In genomic region chr22:17777005-17777716, GRCh38 we compare ENCODE assay signal across 8 cellular contexts.
DNase-seq lines count a peak whose midpoint lies in the region; ATAC-seq and TF ChIP-seq lines count a peak whose summit lies in the region.

No MANE protein-coding gene starts in this region.

- peaks cover 52% of the 10 kb centered on the region for H3K79me2 ChIP-seq in DND-41 (ENCODE audit: insufficient read depth, low read length)

- H3K27me3 ChIP-seq in DND-41 (ENCODE audit: insufficient read depth, low read length, poor library complexity) = no peaks in the 10 kb centered on the region
- H3K27me3 ChIP-seq in duodenal mucosa (ENCODE audit: control insufficient read depth in 1 of 2, insufficient read depth in 2 of 2, low read length in 2 of 2) = no peaks in the 10 kb centered on the region

- peak overlapping the region; percentile 69 for H3K4me2 ChIP-seq in DND-41 (ENCODE audit: insufficient read depth, low read length)

- peaks cover 87% of the 10 kb centered on the region for H3K4me1 ChIP-seq in DND-41 (ENCODE audit: insufficient read depth, low read length)
- H3K4me1 ChIP-seq in duodenal mucosa (ENCODE audit: control insufficient read depth in 1 of 2, insufficient read depth in 2 of 2, low read length in 2 of 2) = peaks cover 26 to 37% of the 10 kb centered on the region in 2 donors

- H2AFZ ChIP-seq in DND-41 (ENCODE audit: low read depth, low read length) = peak overlapping the region; percentile 84

- peak overlapping the region; percentile 96 for H3K27ac ChIP-seq in DND-41 (ENCODE audit: low read length)
- H3K27ac ChIP-seq in duodenal mucosa (ENCODE audit: low read depth, low read length) = peak overlapping the region; percentile 38
- no peak overlapping the region for H3K27ac ChIP-seq in caudate nucleus (ENCODE audit: low read depth, low read length)

- ATAC-seq in DND-41 (ENCODE audit: insufficient read depth, low read depth) (peak; percentile 37), HG03066 (IDR thresholded peaks at IDR 0.05; ENCODE audit: low read depth, unreplicated experiment) (peak; percentile 30)

- DNase-seq in DND-41 (peak; percentile 82), HEK293T (ENCODE audit: extremely low spot score) (no peak), caudate nucleus (lab: John Stamatoyannopoulos, UW) (no peak), NCI-H2171 treated with DMSO at 0.1 percent for 48 hours (lab: John Stamatoyannopoulos, UW) (no peak)
- DNase-seq in activated CD4-positive, CD25-positive, alpha-beta regulatory T cell (lab: John Stamatoyannopoulos, UW) = peak; percentile 39 to 48 (median 43)
- peak; percentile 64 to 72 for DNase-seq in stimulated activated CD4-positive, alpha-beta T cell treated with anti-CD3 and anti-CD28 coated beads, Interleukin-2, amount 100 ng/mL, for 24 hours

- CTCF ChIA-PET in HEK293T (lab: Yijun Ruan, JAX) = interaction anchor here (1.4 kb wide), 1 partner anchor 8 kb away, joined by 5 read pairs; no protein-coding TSS in a partner anchor

- TF ChIP-seq CTCF in DND-41 (IDR thresholded peaks at IDR 0.05; ENCODE audit: borderline replicate concordance, extremely low read depth, low read length, poor library complexity, severe bottlenecking) = no peak

- POLR2A ChIA-PET in HEK293T (lab: Yijun Ruan, JAX) = no interaction called here

- H3K4me3 ChIP-seq in DND-41 (ENCODE audit: low read depth in 1 of 2, low read length in 2 of 2) (peak overlapping the region; percentile 45 to 67), duodenal mucosa (ENCODE audit: low read depth in 1 of 2, low read length in 2 of 2) (peak overlapping the region; percentile 53 to 77)

- peaks cover 2% of the 10 kb centered on the region for H3K9me3 ChIP-seq in DND-41 (ENCODE audit: insufficient read depth, low read length, severe bottlenecking)
- H3K9me3 ChIP-seq in duodenal mucosa (ENCODE audit: control insufficient read depth in 1 of 2, low read length in 2 of 2) = no peaks in the 10 kb centered on the region

- H3K36me3 ChIP-seq in DND-41 (ENCODE audit: insufficient read depth, low read length) (peaks cover 11% of the 10 kb centered on the region; the same call in 1 of the 2 replicates), duodenal mucosa (ENCODE audit: control insufficient read depth in 1 of 2, insufficient read depth in 2 of 2, low read length in 2 of 2) (no peaks in the 10 kb centered on the region)

- H3K9ac ChIP-seq in DND-41 (ENCODE audit: low read depth, low read length) (peak overlapping the region; percentile 75), duodenal mucosa (ENCODE audit: low read depth in 1 of 2, low read length in 2 of 2) (peak overlapping the region; percentile 28 to 70)

- H4K20me1 ChIP-seq in DND-41 (ENCODE audit: insufficient read depth, low read length) = peaks cover 27% of the 10 kb centered on the region

TF ChIP-seq in HEK293T, 16 proteins besides CTCF, POLR2A, EP300 and RAD21:
- TF ChIP-seq ELF4 (IDR thresholded peaks at IDR 0.05) = no peak
- no peak for TF ChIP-seq L3MBTL2 (conservative IDR thresholded peaks at IDR 0.05)
- TF ChIP-seq, protein P1, sequence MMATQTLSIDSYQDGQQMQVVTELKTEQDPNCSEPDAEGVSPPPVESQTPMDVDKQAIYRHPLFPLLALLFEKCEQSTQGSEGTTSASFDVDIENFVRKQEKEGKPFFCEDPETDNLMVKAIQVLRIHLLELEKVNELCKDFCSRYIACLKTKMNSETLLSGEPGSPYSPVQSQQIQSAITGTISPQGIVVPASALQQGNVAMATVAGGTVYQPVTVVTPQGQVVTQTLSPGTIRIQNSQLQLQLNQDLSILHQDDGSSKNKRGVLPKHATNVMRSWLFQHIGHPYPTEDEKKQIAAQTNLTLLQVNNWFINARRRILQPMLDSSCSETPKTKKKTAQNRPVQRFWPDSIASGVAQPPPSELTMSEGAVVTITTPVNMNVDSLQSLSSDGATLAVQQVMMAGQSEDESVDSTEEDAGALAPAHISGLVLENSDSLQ (IDR thresholded peaks at IDR 0.05) = no peak
- TF ChIP-seq FOXM1 (IDR thresholded peaks at IDR 0.05; ENCODE audit: borderline replicate concordance) = no peak
- no peak for TF ChIP-seq BHLHE40 (IDR thresholded peaks at IDR 0.05; ENCODE audit: borderline replicate concordance)
- TF ChIP-seq FOXK2 (IDR thresholded peaks at IDR 0.05) = no peak
- no peak for TF ChIP-seq NFRKB (IDR thresholded peaks at IDR 0.05)
- TF ChIP-seq ZNF384 (IDR thresholded peaks at IDR 0.05) = no peak
- TF ChIP-seq SP1 (IDR thresholded peaks at IDR 0.05) = no peak
- no peak for TF ChIP-seq LEF1 (IDR thresholded peaks at IDR 0.05; ENCODE audit: borderline replicate concordance)

Comparison
In these comparisons a context has a peak if more than half of its experiments do, and no peak if none do; other contexts are left out.
1. DNase-seq: peak in DND-41 (single experiment), activated CD4-positive, CD25-positive, alpha-beta regulatory T cell (4 of 4) and stimulated activated CD4-positive, alpha-beta T cell treated with anti-CD3 and anti-CD28 coated beads, Interleukin-2, amount 100 ng/mL, for 24 hours (2 of 2); none in HEK293T (single experiment), caudate nucleus (0 of 61) and NCI-H2171 treated with DMSO at 0.1 percent for 48 hours (single experiment).